8 cellular contexts compared by ENCODE assay signal in genomic region chr16:53704445-53704813, GRCh38. TPM values are rescaled to one million over a fixed set of nuclear protein-coding genes. Genes with fewer than 3 reads are reported as not detected.
A peak's percentile ranks its signal among the peaks of the same experiment; 100 is the strongest.
DNase-seq lines count a peak whose midpoint lies in the region; ATAC-seq and TF ChIP-seq lines count a peak whose summit lies in the region.

No MANE protein-coding gene starts in this region.

- H2BK15ac ChIP-seq in mesenchymal stem cell (ENCODE audit: low read depth, poor library complexity, severe bottlenecking), result no peak overlapping the region

- H2AK5ac ChIP-seq in mesenchymal stem cell (ENCODE audit: low read length, severe bottlenecking), result peak overlapping the region; percentile 35

- H3K4me3 ChIP-seq in heart right ventricle, result peak overlapping the region; percentile 66 to 80 (median 76)
- H3K4me3 ChIP-seq in mesenchymal stem cell (ENCODE audit: insufficient read depth in 1 of 2, low read depth in 1 of 2, low read length in 2 of 2), result peak overlapping the region; percentile 70 to 93
- H3K4me3 ChIP-seq in urinary bladder (ENCODE audit: low read depth, low read length), result peak overlapping the region; percentile 60

- no peak overlapping the region for H4K8ac ChIP-seq in mesenchymal stem cell (ENCODE audit: low read length)

- intact Hi-C loops in heart right ventricle (cut with DNase I) (loop anchor here in 2 of 10 donors (2.0 to 10.0 kb wide), 2 partner anchors 34 to 1820 kb away; no protein-coding TSS in a partner anchor), left cardiac atrium (cut with DNase I) (no loop called here)

- H3K9me3 Mint-ChIP-seq in brain, result peaks cover 0 to 4% (median 0%) of the 10 kb centered on the region in 5 experiments

- H3K4me1 Mint-ChIP-seq in brain, result peaks cover 59% of the 10 kb centered on the region

- ATAC-seq in heart right ventricle (no peak), left cardiac atrium (no peak)

- no peak overlapping the region for H2BK12ac ChIP-seq in mesenchymal stem cell (ENCODE audit: low read length in 2 of 2)

- peaks cover 17% of the 10 kb centered on the region for H3K79me1 ChIP-seq in mesenchymal stem cell (replicated peaks; ENCODE audit: low read length, poor library complexity, severe bottlenecking)

- H3K4ac ChIP-seq in mesenchymal stem cell (ENCODE audit: low read depth in 1 of 2, low read length in 2 of 2), result peak overlapping the region; percentile 26 to 46

- H4K91ac ChIP-seq in mesenchymal stem cell (ENCODE audit: low read length), result no peak overlapping the region

- peak overlapping the region in 1 of 2 experiments; percentile 23 for H3K14ac ChIP-seq in mesenchymal stem cell (ENCODE audit: low read length in 2 of 2)

- H3K9ac ChIP-seq in mesenchymal stem cell (ENCODE audit: low read length), result peak overlapping the region; percentile 93

- DNase-seq in heart right ventricle, result no peak
- DNase-seq in left cardiac atrium, result no peak
- DNase-seq in mesenchymal stem cell, result no peak
- no peak for DNase-seq in NCI-H1694 (lab: John Stamatoyannopoulos, UW)
- DNase-seq in NOMO-1 treated with DMSO at 0.1 percent for 48 hours (lab: John Stamatoyannopoulos, UW; ENCODE audit: unreplicated experiment), result no peak
- DNase-seq in dermis blood vessel endothelial cell, result no peak

- peak overlapping the region; percentile 95 to 100 (median 99) for H3K4me3 Mint-ChIP-seq in brain

- H3K9me3 ChIP-seq in heart right ventricle, result no peaks in the 10 kb centered on the region
- H3K9me3 ChIP-seq in mesenchymal stem cell (ENCODE audit: control insufficient read depth, low read length), result no peaks in the 10 kb centered on the region

- peak overlapping the region; percentile 29 to 73 for H3K18ac ChIP-seq in mesenchymal stem cell (ENCODE audit: low read depth in 1 of 2, low read length in 2 of 2)

- H3K4me1 ChIP-seq in heart right ventricle, result peaks cover 0 to 32% (median 17%) of the 10 kb centered on the region in 9 donors
- peaks cover 2% of the 10 kb centered on the region for H3K4me1 ChIP-seq in mesenchymal stem cell (ENCODE audit: control insufficient read depth, insufficient read depth, low read depth, low read length)
- H3K4me1 ChIP-seq in urinary bladder (ENCODE audit: insufficient read depth), result no peaks in the 10 kb centered on the region

- H3K27ac Mint-ChIP-seq in brain, result peak overlapping the region; percentile 92 to 99 (median 97)

- no peak overlapping the region for H2BK5ac ChIP-seq in mesenchymal stem cell (ENCODE audit: low read depth, low read length, poor library complexity, severe bottlenecking)

- WGBS in heart right ventricle, 2 donors, result 7 to 10% methylated on average over 6 of the region's 6 CpGs
- 45% methylated on average over 6 of the region's 6 CpGs for WGBS in mesenchymal stem cell
- WGBS in urinary bladder, result 5% methylated on average over 6 of the region's 6 CpGs

- H3K36me3 ChIP-seq in heart right ventricle (peaks cover 0 to 8% (median 0%) of the 10 kb centered on the region in 9 donors), mesenchymal stem cell (ENCODE audit: control insufficient read depth in 1 of 2, insufficient read depth in 2 of 2, low read depth in 1 of 2, low read length in 2 of 2) (peaks cover 0 to 9% of the 10 kb centered on the region in 2 experiments), urinary bladder (ENCODE audit: insufficient read depth) (no peaks in the 10 kb centered on the region)

- H3K27ac ChIP-seq in heart right ventricle (peak overlapping the region in 9 of 10 donors; percentile 28 to 81 (median 68)), mesenchymal stem cell (ENCODE audit: low read length, poor library complexity, severe bottlenecking) (no peak overlapping the region), urinary bladder (ENCODE audit: low read depth) (no peak overlapping the region)

- no peak overlapping the region for H2BK120ac ChIP-seq in mesenchymal stem cell (ENCODE audit: low read depth, low read length)

- no peak overlapping the region for H3K23ac ChIP-seq in mesenchymal stem cell (ENCODE audit: low read length in 2 of 2)

- peaks cover 4% of the 10 kb centered on the region for H3K27me3 Mint-ChIP-seq in brain

- peak overlapping the region; percentile 82 for H3K4me2 ChIP-seq in mesenchymal stem cell (ENCODE audit: low read length, poor library complexity, severe bottlenecking)

- H3K27me3 ChIP-seq in heart right ventricle (no peaks in the 10 kb centered on the region), mesenchymal stem cell (ENCODE audit: control insufficient read depth in 1 of 2, insufficient read depth in 1 of 2, low read length in 2 of 2) (no peaks in the 10 kb centered on the region)

- peak overlapping the region; percentile 59 for H2AFZ ChIP-seq in mesenchymal stem cell (ENCODE audit: low read depth, low read length)

- H3K36me3 Mint-ChIP-seq in brain, result peaks cover 60% of the 10 kb centered on the region

- TF ChIP-seq CTCF in heart right ventricle (IDR thresholded peaks at IDR 0.05) (no peak), brain (conservative IDR thresholded peaks at IDR 0.05) (no peak)

RNA-seq across cellular contexts. Expression of gene FTO, which starts 0.5 kb away (rescaled TPM):
- 100 to 1,000 TPM in 2 of 10 donors, 10 to 100 TPM in 8; 77.7 to 103 (median 90.7) TPM for total RNA-seq in heart right ventricle
- polyA plus RNA-seq in heart right ventricle, result 10 to 100 TPM in 1 of 2 donors, 1 to 10 TPM in 1; 8.5 to 21.3 TPM
- 10 to 100 TPM; 61.1 to 71.2 TPM for total RNA-seq in left cardiac atrium
- 206 TPM for polyA plus RNA-seq in brain (ENCODE audit: insufficient read depth, low read depth, low replicate concordance)
- 45.4 TPM for polyA plus RNA-seq in mesenchymal stem cell (2013, experiment 1 of 2)
- polyA plus RNA-seq in mesenchymal stem cell (2013, experiment 2 of 2), result 43.8 TPM
- total RNA-seq in urinary bladder, result 112 TPM
- 57.0 TPM for polyA plus RNA-seq in urinary bladder
- 62.6 and 113 TPM in 2 replicates for total RNA-seq in dermis blood vessel endothelial cell

RNA-seq across cellular contexts. Expression of gene RPGRIP1L, which starts 0.8 kb away (rescaled TPM):
- total RNA-seq in heart right ventricle (1 to 10 TPM; 1.6 to 3.7 (median 2.4) TPM), left cardiac atrium (1 to 10 TPM; 2.0 to 4.5 TPM), urinary bladder (30.7 TPM), dermis blood vessel endothelial cell (6.7 and 7.0 TPM in 2 replicates)
- polyA plus RNA-seq in heart right ventricle (1 to 10 TPM in 1 of 2 donors, under 1 TPM in 1; 0.96 to 1.2 TPM), brain (ENCODE audit: insufficient read depth, low read depth, low replicate concordance) (8.8 TPM), urinary bladder (2.6 TPM)
- polyA plus RNA-seq in mesenchymal stem cell (2013, experiment 1 of 2), result 10.6 TPM
- polyA plus RNA-seq in mesenchymal stem cell (2013, experiment 2 of 2), result 9.8 TPM

Comparison
In these comparisons a context has a peak if more than half of its experiments do, and no peak if none do; other contexts are left out.
1. H3K27ac ChIP-seq: peak in heart right ventricle (9 of 10); none in mesenchymal stem cell (single experiment) and urinary bladder (single experiment).
2. Peak in every context shown above with its lines, with median percentiles within 50 percentile points of each other: H3K4me3 ChIP-seq.